32 cellular contexts compared by ENCODE assay signal in the genomic region with DNA sequence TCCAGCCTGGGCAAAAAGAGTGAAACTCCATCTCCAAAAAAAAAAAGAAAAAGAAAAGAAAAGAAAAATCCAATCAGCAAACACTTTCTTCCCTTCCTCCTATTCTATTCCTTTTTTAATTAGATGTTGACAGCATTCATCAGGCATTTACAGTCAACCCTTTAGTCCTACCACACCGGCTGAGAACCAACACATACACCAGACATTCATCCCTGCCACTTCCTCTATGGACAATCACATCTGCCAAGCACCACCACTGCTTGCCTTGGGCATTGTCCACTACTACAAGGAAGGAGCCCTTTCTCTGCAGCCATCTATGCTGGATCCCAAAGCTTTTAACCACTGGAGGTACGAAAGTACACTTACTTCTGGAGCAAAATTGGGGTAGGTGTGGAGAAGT. TPM values are rescaled to one million over a fixed set of nuclear protein-coding genes. Genes with fewer than 3 reads are reported as not detected.
"Had no signal": no experiment of that assay in that cellular context is flagged by ENCODE, and none has a peak within 500 bp of the region (broad histone marks: within the 10 kb centered on the region; RNA-seq: fewer than 3 reads in every experiment).

No MANE protein-coding gene starts in this region.

- H3K4me3 ChIP-seq: cardiac muscle cell had no signal

- H3K27me3 ChIP-seq: cardiac muscle cell had no signal

- DNase-seq: activated B cell treated with CpG ODN at 0.5 μM for 24 hours; activated CD4-positive, alpha-beta memory T cell treated with anti-CD3 and anti-CD28 coated beads for 36 hours; activated CD4-positive, alpha-beta T cell treated with anti-CD3 and anti-CD28 coated beads for 4 hours; activated CD4-positive, alpha-beta T cell treated with anti-CD3 and anti-CD28 coated beads, Interleukin-2, amount 10 ng/mL, durations not matched to agents 24 days and 14 days; activated CD4-positive, alpha-beta T cell treated with anti-CD3 and anti-CD28 coated beads, Interleukin-2, amount 50 U/mL, for 1 hour; activated CD4-positive, alpha-beta T cell treated with anti-CD3 and anti-CD28 coated beads, Interleukin-2, amount 50 U/mL, for 4 hours; activated CD4-positive, CD25-positive, alpha-beta regulatory T cell treated with anti-CD3 and anti-CD28 coated beads, Interleukin-2, amount 50 U/mL, for 72 hours; activated CD8-positive, alpha-beta memory T cell treated with anti-CD3 and anti-CD28 coated beads, Interleukin-2, amount 50 U/mL, for 4 hours; activated CD8-positive, alpha-beta T cell treated with anti-CD3 and anti-CD28 coated beads for 36 hours; activated effector memory CD4-positive, alpha-beta T cell treated with anti-CD3 and anti-CD28 coated beads, Interleukin-2, amount 50 U/mL, for 16 hours; activated gamma-delta T cell treated with Interleukin-2 at 50 U/mL for 16 hours; activated naive CD4-positive, alpha-beta T cell; activated naive CD4-positive, alpha-beta T cell treated with anti-CD3 and anti-CD28 coated beads for 36 hours; activated naive CD4-positive, alpha-beta T cell treated with anti-CD3 and anti-CD28 coated beads, Interleukin-2, amount 50 U/mL, for 16 hours; activated naive CD8-positive, alpha-beta T cell treated with anti-CD3 and anti-CD28 coated beads for 36 hours; activated T-cell treated with anti-CD3 and anti-CD28 coated beads for 4 hours; activated T-cell treated with anti-CD3 and anti-CD28 coated beads, Interleukin-2, amount 50 U/mL, for 1 hour; activated T-cell treated with anti-CD3 and anti-CD28 coated beads, Interleukin-2, amount 50 U/mL, for 4 hours; activated T-cell treated with anti-CD3 and anti-CD28 coated beads, Interleukin-2, amount 50 U/mL, for 72 hours; aorta; caudate nucleus; SW 1271; T-helper 1 cell; T-helper 2 cell; T-helper 9 cell had no signal

- ATAC-seq: activated CD8-positive, alpha-beta T cell treated with anti-CD3 and anti-CD28 coated beads for 36 hours; activated naive CD4-positive, alpha-beta T cell treated with anti-CD3 and anti-CD28 coated beads, Interleukin-2, amount 50 U/mL, for 72 hours; activated T-cell treated with anti-CD3 and anti-CD28 coated beads, Interleukin-2, amount 50 U/mL, for 4 hours; activated T-cell treated with anti-CD3 and anti-CD28 coated beads, Interleukin-2, amount 50 U/mL, for 72 hours; activated T-helper 17 cell treated with anti-CD3 and anti-CD28 coated beads, Interleukin-2, amount 50 U/mL, for 72 hours had no signal

- H3K27ac ChIP-seq: cardiac muscle cell, VCaP had no signal

- H3K36me3 ChIP-seq: cardiac muscle cell had no signal

RNA-seq across cellular contexts. Expression of a gene that starts 9.4 kb away (rescaled TPM):
- total RNA-seq: activated B cell treated with CpG ODN at 0.5 μM for 24 hours; activated CD4-positive, alpha-beta memory T cell treated with anti-CD3 and anti-CD28 coated beads for 36 hours; activated CD4-positive, alpha-beta T cell treated with anti-CD3 and anti-CD28 coated beads, Interleukin-2, amount 10 ng/mL, durations not matched to agents 24 days and 14 days; activated CD8-positive, alpha-beta memory T cell treated with anti-CD3 and anti-CD28 coated beads for 36 hours; activated CD8-positive, alpha-beta T cell treated with anti-CD3 and anti-CD28 coated beads for 36 hours; activated naive CD4-positive, alpha-beta T cell treated with anti-CD3 and anti-CD28 coated beads for 36 hours; activated naive CD4-positive, alpha-beta T cell treated with anti-CD3 and anti-CD28 coated beads, Interleukin-2, amount 50 U/mL, for 72 hours; activated naive CD8-positive, alpha-beta T cell treated with anti-CD3 and anti-CD28 coated beads for 36 hours; activated T-cell treated with anti-CD3 and anti-CD28 coated beads, Interleukin-2, amount 50 U/mL, for 4 hours; activated T-cell treated with anti-CD3 and anti-CD28 coated beads, Interleukin-2, amount 50 U/mL, for 72 hours; activated T-helper 1 cell treated with anti-CD3 and anti-CD28 coated beads, Interleukin-12 subunit alpha, Interleukin-12 subunit beta, Interleukin-2, Interleukin-4 antibody, amounts not matched to agents 30 ng/mL and 10 ng/mL and 1 ng/mL, durations not matched to agents 14 hours and 24 hours and 36 hours; activated T-helper 17 cell treated with anti-CD3 and anti-CD28 coated beads, Interleukin-2, amount 50 U/mL, for 72 hours; bronchial epithelial cell; cardiac muscle cell had no signal
- polyA plus RNA-seq: aorta had no signal
